In genomic region chr13:54660277-54660676, GRCh38 we compare ENCODE assay signal across 25 cellular contexts.
"Had no signal": no experiment of that assay in that cellular context is flagged by ENCODE, and none has a peak within 500 bp of the region (broad histone marks: within the 10 kb centered on the region; RNA-seq: fewer than 3 reads in every experiment).

No MANE protein-coding gene starts in this region.

- ATAC-seq: heart left ventricle; left colon; left lung; mucosa of descending colon; naive thymus-derived CD4-positive, alpha-beta T cell; natural killer cell treated with Interleukin-12 subunit alpha and Interleukin-12 subunit beta and Interleukin-15 and Interleukin-18, amount 100 ng/mL, for 72 hours; right lobe of liver; stimulated activated memory B cell treated with anti-CD40 and anti-IgM and Interleukin-4, amounts not matched to agents 10 μg/mL and 1 μg/mL and 100 μg/mL, for 72 hours; stimulated activated naive CD8-positive, alpha-beta T cell treated with anti-CD3 and anti-CD28 coated beads, Interleukin-15, amount 100 ng/mL, for 72 hours had no signal

- H3K27me3 Mint-ChIP-seq: memory B cell; naive thymus-derived CD4-positive, alpha-beta T cell; natural killer cell treated with Interleukin-12 subunit alpha and Interleukin-12 subunit beta and Interleukin-15 and Interleukin-18, amount 100 ng/mL, for 72 hours; progenitor cell of endocrine pancreas; stimulated activated memory B cell treated with anti-CD40 and anti-IgM and Interleukin-4, amounts not matched to agents 10 μg/mL and 1 μg/mL and 100 μg/mL, for 72 hours; stimulated activated naive CD8-positive, alpha-beta T cell treated with anti-CD3 and anti-CD28 coated beads, Interleukin-15, amount 100 ng/mL, for 72 hours had no signal

- H3K36me3 ChIP-seq: heart left ventricle, left lung, right atrium auricular region, right lobe of liver, transverse colon, upper lobe of left lung had no signal

- H3K27ac Mint-ChIP-seq: memory B cell; naive thymus-derived CD4-positive, alpha-beta T cell; natural killer cell treated with Interleukin-12 subunit alpha and Interleukin-12 subunit beta and Interleukin-15 and Interleukin-18, amount 100 ng/mL, for 72 hours; progenitor cell of endocrine pancreas; stimulated activated memory B cell treated with anti-CD40 and anti-IgM and Interleukin-4, amounts not matched to agents 10 μg/mL and 1 μg/mL and 100 μg/mL, for 72 hours; stimulated activated naive CD8-positive, alpha-beta T cell treated with anti-CD3 and anti-CD28 coated beads, Interleukin-15, amount 100 ng/mL, for 72 hours had no signal

- H3K4me1 Mint-ChIP-seq: memory B cell; naive thymus-derived CD4-positive, alpha-beta T cell; stimulated activated memory B cell treated with anti-CD40 and anti-IgM and Interleukin-4, amounts not matched to agents 10 μg/mL and 1 μg/mL and 100 μg/mL, for 72 hours; stimulated activated naive CD8-positive, alpha-beta T cell treated with anti-CD3 and anti-CD28 coated beads, Interleukin-15, amount 100 ng/mL, for 72 hours had no signal

- H3K4me1 ChIP-seq: heart left ventricle, left lung, parathyroid adenoma, right atrium auricular region, right lobe of liver, transverse colon, upper lobe of left lung had no signal

- H3K9me3 ChIP-seq: heart left ventricle, right atrium auricular region, right lobe of liver had no signal

- H3K4me3 Mint-ChIP-seq: memory B cell; naive thymus-derived CD4-positive, alpha-beta T cell; natural killer cell treated with Interleukin-12 subunit alpha and Interleukin-12 subunit beta and Interleukin-15 and Interleukin-18, amount 100 ng/mL, for 72 hours; stimulated activated memory B cell treated with anti-CD40 and anti-IgM and Interleukin-4, amounts not matched to agents 10 μg/mL and 1 μg/mL and 100 μg/mL, for 72 hours; stimulated activated naive CD8-positive, alpha-beta T cell treated with anti-CD3 and anti-CD28 coated beads, Interleukin-15, amount 100 ng/mL, for 72 hours had no signal

- H3K27me3 ChIP-seq: heart left ventricle, left lung, right atrium auricular region, right lobe of liver, transverse colon, upper lobe of left lung had no signal

- H3K27ac ChIP-seq: heart left ventricle, left lung, parathyroid adenoma, right atrium auricular region, right lobe of liver, transverse colon, upper lobe of left lung had no signal

- DNase-seq: glutamatergic neuron; heart left ventricle; left colon; left lung; midbrain; mucosa of descending colon; naive thymus-derived CD4-positive, alpha-beta T cell; occipital lobe; right lobe of liver; stimulated activated CD4-positive, alpha-beta T cell treated with anti-CD3 and anti-CD28 coated beads, Interleukin-1b, Interleukin-23, amount 100 ng/mL, for 48 hours; stimulated activated CD4-positive, alpha-beta T cell treated with anti-CD3 and anti-CD28 coated beads, Interleukin-2, amount 100 ng/mL, for 48 hours; stimulated activated CD4-positive, alpha-beta T cell treated with anti-CD3 and anti-CD28 coated beads, Interleukin-4, amount 100 ng/mL, for 4 hours; stimulated activated CD8-positive, alpha-beta memory T cell treated with anti-CD3 and anti-CD28 coated beads, Interleukin-4, amount 100 ng/mL, for 48 hours; stimulated activated naive CD4-positive, alpha-beta T cell treated with Interleukin-2 at 50 U/mL for 16 hours; stimulated activated naive CD8-positive, alpha-beta T cell treated with anti-CD3 and anti-CD28 coated beads, Interleukin-15, amount 100 ng/mL, for 72 hours; substantia nigra; transverse colon had no signal

- H3K4me3 ChIP-seq: heart left ventricle, left lung, mucosa of descending colon, right atrium auricular region, right lobe of liver, smooth muscle cell, transverse colon, upper lobe of left lung had no signal

- H3K36me3 Mint-ChIP-seq: memory B cell; naive thymus-derived CD4-positive, alpha-beta T cell; natural killer cell treated with Interleukin-12 subunit alpha and Interleukin-12 subunit beta and Interleukin-15 and Interleukin-18, amount 100 ng/mL, for 72 hours; stimulated activated memory B cell treated with anti-CD40 and anti-IgM and Interleukin-4, amounts not matched to agents 10 μg/mL and 1 μg/mL and 100 μg/mL, for 72 hours had no signal
